2 cellular contexts compared by ENCODE assay signal in the genomic region with DNA sequence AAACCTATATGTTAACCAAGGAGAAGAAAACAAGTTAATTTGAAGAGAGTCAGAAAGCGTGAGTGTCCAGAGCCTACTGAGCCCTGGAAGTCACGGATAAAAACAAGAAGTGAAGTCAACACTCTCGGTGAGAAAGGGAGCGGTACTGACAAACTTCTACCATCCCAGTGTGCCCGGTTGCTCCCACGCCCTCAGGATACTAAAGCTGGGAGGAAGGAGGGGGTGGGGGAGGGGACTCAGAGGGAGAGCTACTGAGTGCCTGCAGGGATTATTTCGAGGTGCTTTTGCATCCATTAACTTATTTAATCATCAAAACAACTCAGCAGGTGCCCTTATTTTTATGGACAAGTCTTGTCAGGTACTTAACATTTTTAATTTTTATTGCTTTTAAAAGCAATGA.
TF ChIP-seq lines count a peak whose summit lies in the region.

No MANE protein-coding gene starts in this region.

TF ChIP-seq in GM23338, 12 proteins besides CTCF, POLR2A, EP300 and RAD21 (continues in another document):
- TF ChIP-seq, protein P1, sequence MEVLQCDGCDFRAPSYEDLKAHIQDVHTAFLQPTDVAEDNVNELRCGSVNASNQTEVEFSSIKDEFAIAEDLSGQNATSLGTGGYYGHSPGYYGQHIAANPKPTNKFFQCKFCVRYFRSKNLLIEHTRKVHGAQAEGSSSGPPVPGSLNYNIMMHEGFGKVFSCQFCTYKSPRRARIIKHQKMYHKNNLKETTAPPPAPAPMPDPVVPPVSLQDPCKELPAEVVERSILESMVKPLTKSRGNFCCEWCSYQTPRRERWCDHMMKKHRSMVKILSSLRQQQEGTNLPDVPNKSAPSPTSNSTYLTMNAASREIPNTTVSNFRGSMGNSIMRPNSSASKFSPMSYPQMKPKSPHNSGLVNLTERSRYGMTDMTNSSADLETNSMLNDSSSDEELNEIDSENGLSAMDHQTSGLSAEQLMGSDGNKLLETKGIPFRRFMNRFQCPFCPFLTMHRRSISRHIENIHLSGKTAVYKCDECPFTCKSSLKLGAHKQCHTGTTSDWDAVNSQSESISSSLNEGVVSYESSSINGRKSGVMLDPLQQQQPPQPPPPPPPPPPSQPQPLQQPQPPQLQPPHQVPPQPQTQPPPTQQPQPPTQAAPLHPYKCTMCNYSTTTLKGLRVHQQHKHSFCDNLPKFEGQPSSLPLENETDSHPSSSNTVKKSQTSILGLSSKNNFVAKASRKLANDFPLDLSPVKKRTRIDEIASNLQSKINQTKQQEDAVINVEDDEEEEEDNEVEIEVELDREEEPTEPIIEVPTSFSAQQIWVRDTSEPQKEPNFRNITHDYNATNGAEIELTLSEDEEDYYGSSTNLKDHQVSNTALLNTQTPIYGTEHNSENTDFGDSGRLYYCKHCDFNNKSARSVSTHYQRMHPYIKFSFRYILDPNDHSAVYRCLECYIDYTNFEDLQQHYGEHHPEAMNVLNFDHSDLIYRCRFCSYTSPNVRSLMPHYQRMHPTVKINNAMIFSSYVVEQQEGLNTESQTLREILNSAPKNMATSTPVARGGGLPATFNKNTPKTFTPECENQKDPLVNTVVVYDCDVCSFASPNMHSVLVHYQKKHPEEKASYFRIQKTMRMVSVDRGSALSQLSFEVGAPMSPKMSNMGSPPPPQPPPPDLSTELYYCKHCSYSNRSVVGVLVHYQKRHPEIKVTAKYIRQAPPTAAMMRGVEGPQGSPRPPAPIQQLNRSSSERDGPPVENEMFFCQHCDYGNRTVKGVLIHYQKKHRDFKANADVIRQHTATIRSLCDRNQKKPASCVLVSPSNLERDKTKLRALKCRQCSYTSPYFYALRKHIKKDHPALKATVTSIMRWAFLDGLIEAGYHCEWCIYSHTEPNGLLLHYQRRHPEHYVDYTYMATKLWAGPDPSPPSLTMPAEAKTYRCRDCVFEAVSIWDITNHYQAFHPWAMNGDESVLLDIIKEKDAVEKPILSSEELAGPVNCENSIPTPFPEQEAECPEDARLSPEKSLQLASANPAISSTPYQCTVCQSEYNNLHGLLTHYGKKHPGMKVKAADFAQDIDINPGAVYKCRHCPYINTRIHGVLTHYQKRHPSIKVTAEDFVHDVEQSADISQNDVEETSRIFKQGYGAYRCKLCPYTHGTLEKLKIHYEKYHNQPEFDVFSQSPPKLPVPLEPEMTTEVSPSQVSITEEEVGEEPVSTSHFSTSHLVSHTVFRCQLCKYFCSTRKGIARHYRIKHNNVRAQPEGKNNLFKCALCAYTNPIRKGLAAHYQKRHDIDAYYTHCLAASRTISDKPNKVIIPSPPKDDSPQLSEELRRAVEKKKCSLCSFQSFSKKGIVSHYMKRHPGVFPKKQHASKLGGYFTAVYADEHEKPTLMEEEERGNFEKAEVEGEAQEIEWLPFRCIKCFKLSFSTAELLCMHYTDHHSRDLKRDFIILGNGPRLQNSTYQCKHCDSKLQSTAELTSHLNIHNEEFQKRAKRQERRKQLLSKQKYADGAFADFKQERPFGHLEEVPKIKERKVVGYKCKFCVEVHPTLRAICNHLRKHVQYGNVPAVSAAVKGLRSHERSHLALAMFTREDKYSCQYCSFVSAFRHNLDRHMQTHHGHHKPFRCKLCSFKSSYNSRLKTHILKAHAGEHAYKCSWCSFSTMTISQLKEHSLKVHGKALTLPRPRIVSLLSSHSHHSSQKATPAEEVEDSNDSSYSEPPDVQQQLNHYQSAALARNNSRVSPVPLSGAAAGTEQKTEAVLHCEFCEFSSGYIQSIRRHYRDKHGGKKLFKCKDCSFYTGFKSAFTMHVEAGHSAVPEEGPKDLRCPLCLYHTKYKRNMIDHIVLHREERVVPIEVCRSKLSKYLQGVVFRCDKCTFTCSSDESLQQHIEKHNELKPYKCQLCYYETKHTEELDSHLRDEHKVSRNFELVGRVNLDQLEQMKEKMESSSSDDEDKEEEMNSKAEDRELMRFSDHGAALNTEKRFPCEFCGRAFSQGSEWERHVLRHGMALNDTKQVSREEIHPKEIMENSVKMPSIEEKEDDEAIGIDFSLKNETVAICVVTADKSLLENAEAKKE (CRISPR knock-in tag; IDR thresholded peaks at IDR 0.05): no peak
- TF ChIP-seq REST (IDR thresholded peaks at IDR 0.05; ENCODE audit: unreplicated experiment) (no peak), STAT1 (IDR thresholded peaks at IDR 0.05; ENCODE audit: unreplicated experiment) (no peak), EZH2 (IDR thresholded peaks at IDR 0.05; ENCODE audit: low read depth, unreplicated experiment) (no peak), ZNF331 (CRISPR knock-in tag; IDR thresholded peaks at IDR 0.05; ENCODE audit: low read depth) (no peak), NANOG (IDR thresholded peaks at IDR 0.05; ENCODE audit: borderline replicate concordance) (no peak), EZH2phosphoT487 (IDR thresholded peaks at IDR 0.05; ENCODE audit: unreplicated experiment) (no peak), ETS1 (IDR thresholded peaks at IDR 0.05) (no peak), ZNF114 (CRISPR knock-in tag; IDR thresholded peaks at IDR 0.05) (no peak), JUNB (IDR thresholded peaks at IDR 0.05; ENCODE audit: unreplicated experiment) (no peak)

TF ChIP-seq in WTC11, 78 proteins besides CTCF, POLR2A, EP300 and RAD21 (continued from another document):
- TF ChIP-seq, protein P2, sequence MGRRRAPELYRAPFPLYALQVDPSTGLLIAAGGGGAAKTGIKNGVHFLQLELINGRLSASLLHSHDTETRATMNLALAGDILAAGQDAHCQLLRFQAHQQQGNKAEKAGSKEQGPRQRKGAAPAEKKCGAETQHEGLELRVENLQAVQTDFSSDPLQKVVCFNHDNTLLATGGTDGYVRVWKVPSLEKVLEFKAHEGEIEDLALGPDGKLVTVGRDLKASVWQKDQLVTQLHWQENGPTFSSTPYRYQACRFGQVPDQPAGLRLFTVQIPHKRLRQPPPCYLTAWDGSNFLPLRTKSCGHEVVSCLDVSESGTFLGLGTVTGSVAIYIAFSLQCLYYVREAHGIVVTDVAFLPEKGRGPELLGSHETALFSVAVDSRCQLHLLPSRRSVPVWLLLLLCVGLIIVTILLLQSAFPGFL (CRISPR knock-in tag; IDR thresholded peaks at IDR 0.05; ENCODE audit: borderline replicate concordance): no peak
- TF ChIP-seq PRRX2 (CRISPR knock-in tag; IDR thresholded peaks at IDR 0.05) (no peak), RORB (CRISPR knock-in tag; IDR thresholded peaks at IDR 0.05) (no peak), SOX15 (CRISPR knock-in tag; IDR thresholded peaks at IDR 0.05) (no peak), ZNF423 (CRISPR knock-in tag; IDR thresholded peaks at IDR 0.05) (no peak), ESRRA (CRISPR knock-in tag; IDR thresholded peaks at IDR 0.05; ENCODE audit: borderline replicate concordance) (no peak), GTF2I (CRISPR knock-in tag; conservative IDR thresholded peaks at IDR 0.05) (no peak), ZNF416 (CRISPR knock-in tag; IDR thresholded peaks at IDR 0.05) (no peak), ATF1 (CRISPR knock-in tag; IDR thresholded peaks at IDR 0.05) (no peak), ZNF121 (CRISPR knock-in tag; IDR thresholded peaks at IDR 0.05) (no peak)
